9 cellular contexts compared by ENCODE assay signal in the genomic region with DNA sequence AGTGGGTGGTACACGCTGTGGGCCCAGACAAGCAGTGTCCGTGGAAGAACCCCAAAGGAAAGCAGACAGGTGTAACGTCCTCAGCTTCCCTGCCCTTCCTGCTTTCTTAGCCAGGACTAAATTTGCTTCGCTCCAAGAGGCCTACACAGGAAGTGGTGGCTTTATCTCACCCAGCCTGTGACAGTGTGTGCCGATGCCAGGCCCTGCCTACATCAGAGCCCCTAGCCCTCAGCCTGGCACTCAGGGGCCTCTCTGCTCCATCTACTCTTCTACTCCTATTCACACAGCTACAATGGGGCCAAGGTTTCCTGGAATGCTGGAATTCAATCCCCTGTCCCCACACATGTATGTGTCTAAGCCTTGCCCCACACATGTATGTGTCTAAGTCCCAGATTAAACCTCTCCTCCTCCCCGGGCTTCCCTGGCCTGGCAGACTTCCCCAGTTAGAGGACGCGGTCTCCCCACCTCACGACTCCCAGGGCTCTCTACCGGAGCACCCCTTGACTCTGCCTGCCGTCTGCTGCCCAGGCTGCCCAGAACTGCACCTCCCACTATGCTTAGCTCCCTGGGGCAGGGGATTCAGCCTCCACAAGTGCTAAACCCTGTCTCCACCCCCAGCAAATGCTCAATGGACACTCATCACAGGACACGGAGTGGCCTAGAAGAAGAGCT. TPM values are rescaled to one million over a fixed set of nuclear protein-coding genes. Genes with fewer than 3 reads are reported as not detected.
A peak's percentile ranks its signal among the peaks of the same experiment; 100 is the strongest.
DNase-seq lines count a peak whose midpoint lies in the region; TF ChIP-seq lines count a peak whose summit lies in the region.
"Had no signal": no experiment of that assay in that cellular context is flagged by ENCODE, and none has a peak within 500 bp of the region (broad histone marks: within the 10 kb centered on the region; RNA-seq: fewer than 3 reads in every experiment).

No MANE protein-coding gene starts in this region.

- H3K27me3 ChIP-seq in Karpas-422 (ENCODE audit: low read length) (no peaks in the 10 kb centered on the region), cardiac muscle cell (no peaks in the 10 kb centered on the region), SJCRH30 (no peaks in the 10 kb centered on the region)
- H3K27me3 ChIP-seq: pancreas had no signal

- H3K4me1 ChIP-seq in Karpas-422 (ENCODE audit: low read length) (peaks cover 52% of the 10 kb centered on the region), cardiac muscle cell (ENCODE audit: low read depth) (peaks cover 51% of the 10 kb centered on the region), SJCRH30 (peaks cover 34% of the 10 kb centered on the region)

- H3K36me3 ChIP-seq in Karpas-422 (ENCODE audit: insufficient read depth, low read length) (no peaks in the 10 kb centered on the region), cardiac muscle cell (no peaks in the 10 kb centered on the region), SJCRH30 (no peaks in the 10 kb centered on the region)

- TF ChIP-seq CTCF in cardiac muscle cell (IDR thresholded peaks at IDR 0.05; ENCODE audit: low read depth, low read length): no peak

- H3K4me2 ChIP-seq in Karpas-422 (ENCODE audit: low read depth, low read length, poor library complexity, severe bottlenecking): peak overlapping the region; percentile 12

- H2AFZ ChIP-seq in Karpas-422 (ENCODE audit: low read length): no peak overlapping the region

- no peaks in the 10 kb centered on the region for H3K79me2 ChIP-seq in Karpas-422 (ENCODE audit: low read length)

- DNase-seq in Karpas-422: no peak
- peak; percentile 25 for DNase-seq in activated T-cell treated with anti-CD3 and anti-CD28 coated beads for 24 hours (ENCODE audit: low read depth)
- DNase-seq in cardiac muscle cell (ENCODE audit: low read depth in 1 of 2, low spot score in 1 of 2): no peak
- peak in 5 of 6 experiments; percentile 6 to 66 (median 40) for DNase-seq in stimulated activated naive CD4-positive, alpha-beta T cell (lab: John Stamatoyannopoulos, UW)
- DNase-seq in SJCRH30: no peak
- no peak for DNase-seq in 8988T
- DNase-seq in substantia nigra (lab: John Stamatoyannopoulos, UW): no peak
- DNase-seq: NCI-H2081 treated with DMSO at 0.1 percent for 48 hours had no signal

- H3K27ac ChIP-seq in Karpas-422 (ENCODE audit: low read length) (no peak overlapping the region; the same call in 1 of the 2 replicates), cardiac muscle cell (peak overlapping the region; percentile 98), SJCRH30 (no peak overlapping the region; the same call in 1 of the 2 replicates), substantia nigra (ENCODE audit: low read depth, low read length, poor library complexity, severe bottlenecking) (no peak overlapping the region)
- H3K27ac ChIP-seq: pancreas had no signal

- H3K9me2 ChIP-seq in Karpas-422 (replicated peaks; ENCODE audit: insufficient read depth, low read length): no peaks in the 10 kb centered on the region

- no peaks in the 10 kb centered on the region for H3K9me3 ChIP-seq in Karpas-422 (ENCODE audit: low read length)
- no peaks in the 10 kb centered on the region for H3K9me3 ChIP-seq in cardiac muscle cell (ENCODE audit: low read depth)
- H3K9me3 ChIP-seq in SJCRH30 (replicated peaks): no peaks in the 10 kb centered on the region
- H3K9me3 ChIP-seq: pancreas had no signal

- H3K4me3 ChIP-seq in Karpas-422 (ENCODE audit: low read length) (no peak overlapping the region), cardiac muscle cell (no peak overlapping the region), SJCRH30 (no peak overlapping the region)
- H3K4me3 ChIP-seq: pancreas had no signal

- H4K20me1 ChIP-seq in Karpas-422 (ENCODE audit: insufficient read depth, low read depth, low read length): no peaks in the 10 kb centered on the region

- peak overlapping the region; percentile 36; the same call in 1 of the 2 replicates for H3K9ac ChIP-seq in Karpas-422 (ENCODE audit: low read length)

RNA-seq across cellular contexts. Expression of a gene that starts 8.2 kb away (rescaled TPM):
- 10.6 and 20.2 TPM in 2 replicates for total RNA-seq in Karpas-422 (2014; rRNA removed; shearing (Covaris generic); ENCODE audit: low replicate concordance)
- total RNA-seq in cardiac muscle cell: 22.5 and 34.2 TPM in 2 replicates
- 29.7 and 31.3 TPM in 2 replicates for polyA plus RNA-seq in cardiac muscle cell
- 1.9 and 3.1 TPM in 2 replicates for total RNA-seq in SJCRH30 (2014; rRNA removed; shearing (Covaris generic))

RNA-seq across cellular contexts. Expression of a gene that starts 11.4 kb away (rescaled TPM):
- total RNA-seq in Karpas-422 (2014; rRNA removed; shearing (Covaris generic); ENCODE audit: low replicate concordance): 6.8 TPM in 1 of 2 replicates, not detected in the other
- 21.0 and 27.2 TPM in 2 replicates for total RNA-seq in cardiac muscle cell
- 11.9 and 14.7 TPM in 2 replicates for polyA plus RNA-seq in cardiac muscle cell
- total RNA-seq in SJCRH30 (2014; rRNA removed; shearing (Covaris generic)): 0.71 TPM in 1 of 2 replicates, not detected in the other

RNA-seq across cellular contexts. Expression of a gene that starts 14.5 kb away (rescaled TPM):
- 1.5 and 1.9 TPM in 2 replicates for total RNA-seq in Karpas-422 (2014; rRNA removed; shearing (Covaris generic); ENCODE audit: low replicate concordance)
- total RNA-seq in cardiac muscle cell: 61.5 and 79.1 TPM in 2 replicates
- polyA plus RNA-seq in cardiac muscle cell: 105 and 133 TPM in 2 replicates
- 0.53 and 0.73 TPM in 2 replicates for total RNA-seq in SJCRH30 (2014; rRNA removed; shearing (Covaris generic))

RNA-seq across cellular contexts. Expression of a gene that starts 20.2 kb away (rescaled TPM):
- total RNA-seq in Karpas-422 (2014; rRNA removed; shearing (Covaris generic); ENCODE audit: low replicate concordance): 7.3 and 10.9 TPM in 2 replicates
- total RNA-seq in cardiac muscle cell: 293 and 310 TPM in 2 replicates
- 194 and 235 TPM in 2 replicates for polyA plus RNA-seq in cardiac muscle cell
- 8.7 and 9.1 TPM in 2 replicates for total RNA-seq in SJCRH30 (2014; rRNA removed; shearing (Covaris generic))

RNA-seq across cellular contexts. Expression of a gene that starts 42.7 kb away (rescaled TPM):
- total RNA-seq in Karpas-422 (2014; rRNA removed; shearing (Covaris generic); ENCODE audit: low replicate concordance): 42.9 and 43.5 TPM in 2 replicates
- 67.1 and 84.1 TPM in 2 replicates for total RNA-seq in cardiac muscle cell
- 47.9 and 62.6 TPM in 2 replicates for polyA plus RNA-seq in cardiac muscle cell
- 21.8 and 22.7 TPM in 2 replicates for total RNA-seq in SJCRH30 (2014; rRNA removed; shearing (Covaris generic))

Comparison
In these comparisons a context has a peak if more than half of its experiments do, and no peak if none do; other contexts are left out.
1. DNase-seq: peak in activated T-cell treated with anti-CD3 and anti-CD28 coated beads for 24 hours (single experiment) and stimulated activated naive CD4-positive, alpha-beta T cell (5 of 6); none in Karpas-422 (single experiment), cardiac muscle cell (0 of 2), SJCRH30 (0 of 2), 8988T (single experiment) and substantia nigra (0 of 49).
2. RNA of a gene that starts 14.5 kb away (total RNA-seq): 61.5 to 79.1 TPM in cardiac muscle cell; 1.5 to 1.9 TPM in Karpas-422 and 0.53 to 0.73 TPM in SJCRH30; every median in the first group is over 10 times any median in the second.